In genomic region chr2:234202601-234203000, GRCh38 we compare ENCODE assay signal across 8 cellular contexts.
"Had no signal": no experiment of that assay in that cellular context is flagged by ENCODE, and none has a peak within 500 bp of the region (broad histone marks: within the 10 kb centered on the region; RNA-seq: fewer than 3 reads in every experiment).

No MANE protein-coding gene starts in this region.

- H3K9me3 ChIP-seq: pancreas, testis, uterus had no signal

- FAIRE-seq: pancreas had no signal

- H3K27ac ChIP-seq: testis, uterus had no signal

- DNase-seq: activated CD8-positive, alpha-beta memory T cell treated with anti-CD3 and anti-CD28 coated beads for 24 hours; activated naive CD4-positive, alpha-beta T cell treated with anti-CD3 and anti-CD28 coated beads, Interleukin-2, amount 10 ng/mL, durations not matched to agents 7 days and 5 days; stimulated activated CD4-positive, alpha-beta T cell treated with anti-CD3 and anti-CD28 coated beads, Interleukin-4, amount 100 ng/mL, for 4 hours; stimulated activated naive CD8-positive, alpha-beta T cell treated with anti-CD3 and anti-CD28 coated beads, Interleukin-15, amount 100 ng/mL, for 72 hours; testis; uterus had no signal

- H3K36me3 ChIP-seq: pancreas, uterus had no signal

- H3K4me3 ChIP-seq: pancreas, testis, uterus had no signal

- H3K4me1 ChIP-seq: pancreas, testis, uterus had no signal

- H3K27me3 ChIP-seq: pancreas, testis, uterus had no signal

- ATAC-seq: stimulated activated naive CD8-positive, alpha-beta T cell treated with anti-CD3 and anti-CD28 coated beads, Interleukin-15, amount 100 ng/mL, for 72 hours; WTC11 had no signal
